ENCODE assay signal across 9 cellular contexts in the genomic region with DNA sequence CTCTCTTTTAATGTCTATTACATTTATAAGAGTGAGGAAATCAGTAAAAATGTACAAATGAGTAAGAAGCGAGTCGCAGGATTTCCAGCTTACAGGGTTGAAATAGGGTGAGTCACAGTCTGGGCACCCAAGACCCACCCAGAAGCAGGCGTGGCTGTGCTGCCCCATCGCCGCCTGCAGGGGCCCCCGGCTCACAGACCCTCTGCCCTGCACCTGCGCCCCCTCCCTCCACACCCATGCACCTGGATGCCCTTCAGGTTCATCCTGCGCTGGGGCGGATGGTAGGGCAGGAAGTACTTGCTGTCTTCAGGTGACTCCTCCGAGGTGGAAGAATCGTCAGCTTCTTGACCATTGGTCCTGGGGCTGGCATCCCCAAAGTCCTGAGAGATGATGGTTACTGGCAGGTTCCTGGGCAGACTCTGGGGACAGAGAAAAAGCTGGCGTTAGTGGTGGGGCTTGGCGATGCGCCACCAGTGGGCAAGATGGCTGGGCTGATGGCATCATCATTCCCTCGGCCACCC.
DNase-seq lines count a peak whose midpoint lies in the region; ATAC-seq and TF ChIP-seq lines count a peak whose summit lies in the region.
"Had no signal": no experiment of that assay in that cellular context is flagged by ENCODE, and none has a peak within 500 bp of the region (broad histone marks: within the 10 kb centered on the region; RNA-seq: fewer than 3 reads in every experiment).

No MANE protein-coding gene starts in this region.

- H3K9me3 Mint-ChIP-seq in HFFc6 = no peaks in the 10 kb centered on the region; the same call in 1 of the 2 replicates
- H3K9me3 Mint-ChIP-seq in progenitor cell of endocrine pancreas (ENCODE audit: low read depth) = no peaks in the 10 kb centered on the region

- H3K9me3 ChIP-seq in AG04450 (ENCODE audit: control insufficient read depth, insufficient read depth, low read length) (no peaks in the 10 kb centered on the region; the same call in 1 of the 2 replicates), mesodermal cell (ENCODE audit: control insufficient read depth, low read length) (no peaks in the 10 kb centered on the region), A673 (ENCODE audit: low read depth, low read length, poor library complexity, severe bottlenecking) (no peaks in the 10 kb centered on the region)

- H3K4me3 ChIP-seq in AG04450 (ENCODE audit: low read depth, low read length) = no peak overlapping the region
- no peak overlapping the region for H3K4me3 ChIP-seq in mesodermal cell (ENCODE audit: extremely low read depth, insufficient read depth, low read length, poor library complexity, severe bottlenecking)
- no peak overlapping the region for H3K4me3 ChIP-seq in A673 (ENCODE audit: low read depth, low read length, poor library complexity, severe bottlenecking)

- WGBS in mesodermal cell (ENCODE audit: insufficient coverage in 2 of 2), 2 experiments = 88 to 91% methylated on average over 10 to 13 of the region's 15 CpGs

- H3K4me3 Mint-ChIP-seq in HFFc6 (peak overlapping the region; percentile 40; the same call in 1 of the 2 replicates), progenitor cell of endocrine pancreas (ENCODE audit: low read depth) (no peak overlapping the region)

- peaks cover 7% of the 10 kb centered on the region for H3K27me3 ChIP-seq in AG04450 (ENCODE audit: control insufficient read depth, insufficient read depth, low read length)
- peaks cover 18% of the 10 kb centered on the region for H3K27me3 ChIP-seq in A673 (replicated peaks; ENCODE audit: insufficient read depth, low read depth, low read length, poor library complexity)

- H3K36me3 ChIP-seq in mesodermal cell (ENCODE audit: control insufficient read depth, insufficient read depth, low read length) (no peaks in the 10 kb centered on the region), A673 (ENCODE audit: insufficient read depth, low read length, poor library complexity, severe bottlenecking) (no peaks in the 10 kb centered on the region)

- H3K27ac Mint-ChIP-seq in HFFc6 (no peak overlapping the region), progenitor cell of endocrine pancreas (no peak overlapping the region)

- H3K27me3 Mint-ChIP-seq in HFFc6 (ENCODE audit: insufficient read depth) = peaks cover 22% of the 10 kb centered on the region
- peaks cover 4% of the 10 kb centered on the region for H3K27me3 Mint-ChIP-seq in progenitor cell of endocrine pancreas

- CTCF ChIA-PET in AG04450 (lab: Charles Lee) = interaction anchor here (0.6 to 0.9 kb wide), 2 partner anchors 10 to 213 kb away, joined by 3 read pairs; no protein-coding TSS in a partner anchor
- CTCF ChIA-PET in A673 (lab: Charles Lee) = no interaction called here

- DNase-seq in AG04450 (ENCODE audit: low read depth, low spot score) (peak; percentile 41), HFFc6 (peak; percentile 44), amniotic epithelial cell (ENCODE audit: low read depth) (peak; percentile 90), A673 (ENCODE audit: low spot score) (no peak), NCI-H510A (lab: John Stamatoyannopoulos, UW) (no peak), progenitor cell of endocrine pancreas (ENCODE audit: low spot score, unreplicated experiment) (no peak)
- DNase-seq: small intestine had no signal

- H3K36me3 Mint-ChIP-seq in HFFc6 (ENCODE audit: low read depth) (no peaks in the 10 kb centered on the region), progenitor cell of endocrine pancreas (ENCODE audit: insufficient read depth) (no peaks in the 10 kb centered on the region)

- no peak for ATAC-seq in HG03354 (IDR thresholded peaks at IDR 0.05; ENCODE audit: poor library complexity, severe bottlenecking, unreplicated experiment)

- H3K27ac ChIP-seq in AG04450 (ENCODE audit: low read depth, low read length) (no peak overlapping the region), mesodermal cell (ENCODE audit: low read depth, low read length, severe bottlenecking) (peak overlapping the region; percentile 18), A673 (ENCODE audit: low read depth, low read length, poor library complexity, severe bottlenecking) (no peak overlapping the region)

- intact Hi-C loops in A673 (cut with micrococcal nuclease; ENCODE audit: unreplicated experiment) = no loop called here

- POLR2A ChIA-PET in AG04450 (lab: Yijun Ruan, JAX) (interaction anchor here (0.6 kb wide), 1 partner anchor 77 kb away, joined by 3 read pairs; no protein-coding TSS in a partner anchor), A673 (lab: Charles Lee; ENCODE audit: low non-redundant PET) (no interaction called here)

- H3K4me1 ChIP-seq in mesodermal cell (ENCODE audit: control insufficient read depth, insufficient read depth, low read length, poor library complexity, severe bottlenecking) (peaks cover 7% of the 10 kb centered on the region), A673 (ENCODE audit: insufficient read depth, low read length, poor library complexity, severe bottlenecking) (peaks cover 6% of the 10 kb centered on the region)

- TF ChIP-seq CTCF in AG04450 (IDR thresholded peaks at IDR 0.05; ENCODE audit: low read depth, low read length) (peak; percentile 41; the same call in 1 of the 2 replicates), HFFc6 (IDR thresholded peaks at IDR 0.05) (peak; percentile 42), A673 (conservative IDR thresholded peaks at IDR 0.05; ENCODE audit: low read depth, low read length) (no peak), progenitor cell of endocrine pancreas (IDR thresholded peaks at IDR 0.05; ENCODE audit: unreplicated experiment) (no peak)

- H3K4me1 Mint-ChIP-seq in HFFc6 (ENCODE audit: low read depth) (peaks cover 8% of the 10 kb centered on the region), progenitor cell of endocrine pancreas (ENCODE audit: low read depth) (peaks cover 4% of the 10 kb centered on the region)

- no TSS peak for BruUV-seq in A673 (replicated peaks; lab: Mats Ljungman, UMichigan)

Comparison
In these comparisons a context has a peak if more than half of its experiments do, and no peak if none do; other contexts are left out.
1. DNase-seq: peak in AG04450 (single experiment), HFFc6 (single experiment) and amniotic epithelial cell (single experiment); none in A673 (single experiment), NCI-H510A (single experiment) and progenitor cell of endocrine pancreas (single experiment).
2. CTCF ChIP-seq: peak in AG04450 (single experiment) and HFFc6 (single experiment); none in A673 (single experiment) and progenitor cell of endocrine pancreas (single experiment).